1 cellular context compared by ENCODE assay signal in genomic region chr12:29403991-29404390, GRCh38.
TF ChIP-seq lines count a peak whose summit lies in the region.

No MANE protein-coding gene starts in this region.

TF ChIP-seq in GM23338, 12 proteins besides CTCF, POLR2A, EP300 and RAD21 (continued from another document):
- TF ChIP-seq ZNF462 (CRISPR knock-in tag; IDR thresholded peaks at IDR 0.05) (no peak), ZNF331 (CRISPR knock-in tag; IDR thresholded peaks at IDR 0.05; ENCODE audit: low read depth) (no peak), CREB1 (CRISPR knock-in tag; IDR thresholded peaks at IDR 0.05; ENCODE audit: low read depth) (no peak), JUNB (IDR thresholded peaks at IDR 0.05; ENCODE audit: unreplicated experiment) (no peak), ZNF114 (CRISPR knock-in tag; IDR thresholded peaks at IDR 0.05) (no peak), STAT1 (IDR thresholded peaks at IDR 0.05; ENCODE audit: unreplicated experiment) (no peak), POLR2AphosphoS5 (IDR thresholded peaks at IDR 0.05; ENCODE audit: low read depth) (no peak), REST (IDR thresholded peaks at IDR 0.05; ENCODE audit: unreplicated experiment) (no peak), EZH2 (IDR thresholded peaks at IDR 0.05; ENCODE audit: low read depth, unreplicated experiment) (no peak), ETS1 (IDR thresholded peaks at IDR 0.05) (no peak), NANOG (IDR thresholded peaks at IDR 0.05; ENCODE audit: borderline replicate concordance) (no peak)
